Comparison of ENCODE assay signal across 21 cellular contexts in the genomic region with DNA sequence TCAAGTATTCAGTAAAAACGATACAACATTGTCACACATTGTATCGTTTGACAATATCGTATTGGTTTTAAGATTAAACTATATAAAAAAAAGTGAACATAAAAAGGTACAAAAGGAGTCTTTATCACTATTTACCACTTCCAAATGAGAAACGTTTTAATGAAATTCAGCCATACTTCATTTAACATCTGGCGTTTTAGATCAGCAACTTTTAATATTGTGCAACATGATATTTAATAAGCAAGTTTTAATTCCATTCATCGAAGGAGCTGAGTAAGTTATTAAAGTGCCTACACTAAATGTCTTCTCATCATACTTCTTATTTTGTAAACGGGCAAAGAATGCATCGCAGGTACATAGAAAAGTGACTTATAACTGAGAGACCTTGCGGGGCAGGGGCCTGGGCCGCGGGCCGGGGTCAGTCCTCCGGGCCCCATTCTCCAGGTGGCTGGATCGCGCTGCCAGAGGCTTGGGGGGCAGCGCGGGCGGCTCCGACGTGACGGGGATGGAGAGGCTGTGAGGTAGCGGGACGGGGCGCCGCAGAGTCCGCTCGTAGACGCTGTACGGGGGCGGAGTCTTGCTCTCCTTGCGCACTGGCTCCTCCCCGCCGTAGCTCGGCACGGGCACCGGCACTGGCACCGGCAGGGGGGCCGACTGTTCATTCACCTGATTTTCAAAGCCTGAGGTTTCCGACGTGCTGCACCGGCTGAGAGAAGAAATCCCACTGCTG.
DNase-seq lines count a peak whose midpoint lies in the region; ATAC-seq, FAIRE-seq and TF ChIP-seq lines count a peak whose summit lies in the region.
"Had no signal": no experiment of that assay in that cellular context is flagged by ENCODE, and none has a peak within 500 bp of the region (broad histone marks: within the 10 kb centered on the region; RNA-seq: fewer than 3 reads in every experiment).

No MANE protein-coding gene starts in this region.

- intact Hi-C loops in right cardiac atrium (cut with DNase I) (no loop called here), left cardiac atrium (cut with DNase I) (no loop called here)

- peak overlapping the region; percentile 47 for H3K4me2 ChIP-seq in astrocyte (ENCODE audit: low read length)
- H3K4me2 ChIP-seq: PC-9 had no signal

- H3K27ac Mint-ChIP-seq in astrocyte (ENCODE audit: unreplicated experiment): no peak overlapping the region
- H3K27ac Mint-ChIP-seq: CD4-positive, alpha-beta T cell had no signal

- no peak for FAIRE-seq in astrocyte (lab: Jason Lieb, UNC)
- FAIRE-seq: GM12892, GM19239 had no signal

- no peaks in the 10 kb centered on the region for H3K79me2 ChIP-seq in astrocyte (ENCODE audit: insufficient read depth, low read length)

- H3K4me3 ChIP-seq in right cardiac atrium (ENCODE audit: low read length) (no peak overlapping the region), astrocyte (ENCODE audit: insufficient read depth, low read depth, low read length) (no peak overlapping the region), kidney epithelial cell (ENCODE audit: low read depth, low read length) (peak overlapping the region; percentile 13)
- H3K4me3 ChIP-seq: GM23248, PC-9 had no signal

- H3K27me3 ChIP-seq in right cardiac atrium (ENCODE audit: control insufficient read depth, insufficient read depth) (no peaks in the 10 kb centered on the region), astrocyte (ENCODE audit: insufficient read depth, low read length) (no peaks in the 10 kb centered on the region), kidney epithelial cell (ENCODE audit: control insufficient read depth, insufficient read depth, low read length) (no peaks in the 10 kb centered on the region)

- DNase-seq in right cardiac atrium (peak in 1 of 3 donors; percentile 58), left cardiac atrium (no peak), astrocyte (ENCODE audit: low read depth) (no peak), kidney epithelial cell (ENCODE audit: low read depth) (no peak), AML-193 (lab: John Stamatoyannopoulos, UW) (no peak), ACHN (no peak)
- DNase-seq: Calu3; CD4-positive, alpha-beta T cell; DMS79; GDM1; GM23248; Karpas-422; NCI-H1930; NCI-H2171; NCI-H446 treated with DMSO at 0.1 percent for 48 hours; NCI-H748 treated with DMSO at 0.1 percent for 48 hours; PC-9; Right ventricle myocardium superior had no signal

- WGBS in right cardiac atrium: 84% methylated on average over 41 of the region's 41 CpGs

- H3K4me1 ChIP-seq in right cardiac atrium (ENCODE audit: control insufficient read depth, insufficient read depth, low read length) (no peaks in the 10 kb centered on the region), astrocyte (ENCODE audit: insufficient read depth, low read length) (no peaks in the 10 kb centered on the region)

- no peak overlapping the region for H3K4me3 Mint-ChIP-seq in astrocyte (ENCODE audit: unreplicated experiment)
- H3K4me3 Mint-ChIP-seq: CD4-positive, alpha-beta T cell had no signal

- H3K9me3 Mint-ChIP-seq in astrocyte (ENCODE audit: unreplicated experiment): no peaks in the 10 kb centered on the region
- H3K9me3 Mint-ChIP-seq: CD4-positive, alpha-beta T cell had no signal

- H3K36me3 Mint-ChIP-seq in astrocyte (ENCODE audit: low read depth, unreplicated experiment): peaks cover 8% of the 10 kb centered on the region

- H4K20me1 ChIP-seq in astrocyte (ENCODE audit: insufficient read depth, low read length): no peaks in the 10 kb centered on the region

- ATAC-seq in right cardiac atrium (peak; percentile 31 to 33), left cardiac atrium (no peak), HG02678 (IDR thresholded peaks at IDR 0.05; ENCODE audit: unreplicated experiment) (no peak)

- H3K4me1 Mint-ChIP-seq in astrocyte (ENCODE audit: low read depth, unreplicated experiment): no peaks in the 10 kb centered on the region

- no peak overlapping the region for H3K9ac ChIP-seq in astrocyte (ENCODE audit: low read length)
- H3K9ac ChIP-seq: GM23248 had no signal

- H3K9me3 ChIP-seq in right cardiac atrium (ENCODE audit: control insufficient read depth, low read length): no peaks in the 10 kb centered on the region
- no peaks in the 10 kb centered on the region for H3K9me3 ChIP-seq in astrocyte (ENCODE audit: insufficient read depth, low read depth, low read length)

- in situ Hi-C loops in ACHN (cut with HindIII; ENCODE audit: low pct_ligation_motif_present, low pct_unique_long_range_greater_than_20kb, low sequenced_read_pairs): no loop called here

- H3K36me3 ChIP-seq in astrocyte (ENCODE audit: insufficient read depth, low read length) (no peaks in the 10 kb centered on the region), kidney epithelial cell (ENCODE audit: control insufficient read depth, insufficient read depth, low read length) (no peaks in the 10 kb centered on the region)

- H3K27ac ChIP-seq in right cardiac atrium (ENCODE audit: low read length): no peak overlapping the region
- no peak overlapping the region for H3K27ac ChIP-seq in astrocyte (ENCODE audit: low read depth, low read length)
- H3K27ac ChIP-seq: GM23248, PC-9 had no signal

- TF ChIP-seq CTCF in astrocyte (IDR thresholded peaks at IDR 0.05; ENCODE audit: insufficient read depth, low read depth, low read length) (no peak), kidney epithelial cell (IDR thresholded peaks at IDR 0.05; ENCODE audit: insufficient read depth, low read length, poor library complexity, severe bottlenecking) (no peak)

- peak overlapping the region; percentile 7 for H2AFZ ChIP-seq in astrocyte (ENCODE audit: low read depth, low read length)
- H2AFZ ChIP-seq: GM23248, PC-9 had no signal

- no peaks in the 10 kb centered on the region for H3K27me3 Mint-ChIP-seq in astrocyte (ENCODE audit: low read depth, unreplicated experiment)

Comparison
In these comparisons a context has a peak if more than half of its experiments do, and no peak if none do; other contexts are left out.
1. ATAC-seq: peak in right cardiac atrium (2 of 2); none in left cardiac atrium (0 of 2) and HG02678 (single experiment).